24 cellular contexts compared by ENCODE assay signal in genomic region chr16:74500907-74501306, GRCh38.
DNase-seq lines count a peak whose midpoint lies in the region; ATAC-seq and TF ChIP-seq lines count a peak whose summit lies in the region.
"Had no signal": no experiment of that assay in that cellular context is flagged by ENCODE, and none has a peak within 500 bp of the region (broad histone marks: within the 10 kb centered on the region; RNA-seq: fewer than 3 reads in every experiment).

No MANE protein-coding gene starts in this region.

- POLR2A ChIA-PET in T-cell (lab: Charles Lee): interaction anchor here in 1 of 2 donors (0.6 kb wide), 1 partner anchor 100 kb away, joined by 4 read pairs; no protein-coding TSS in a partner anchor

- no peak overlapping the region for H3K4me3 ChIP-seq in foreskin fibroblast (ENCODE audit: low read depth in 1 of 2, low read length in 2 of 2)
- H3K4me3 ChIP-seq: GM23338, hepatocyte, MG63, suprapubic skin had no signal

- H3K4me3 Mint-ChIP-seq in activated naive CD4-positive, alpha-beta T cell treated with anti-CD3 and anti-CD28 coated beads for 36 hours: no peak overlapping the region
- H3K4me3 Mint-ChIP-seq in T-cell: no peak overlapping the region
- H3K4me3 Mint-ChIP-seq: activated CD4-positive, alpha-beta T cell treated with anti-CD3 and anti-CD28 coated beads, Interleukin-2, amount 10 ng/mL, durations not matched to agents 7 days and 5 days; CD8-positive, alpha-beta memory T cell; central memory CD8-positive, alpha-beta T cell; GM23338; memory B cell; natural killer cell had no signal

- peak overlapping the region; percentile 79 for H3K27ac ChIP-seq in temporal lobe (ENCODE audit: low read depth, low read length)
- H3K27ac ChIP-seq: hepatocyte, suprapubic skin had no signal

- peaks cover 13% of the 10 kb centered on the region for H3K4me1 Mint-ChIP-seq in activated naive CD4-positive, alpha-beta T cell treated with anti-CD3 and anti-CD28 coated beads for 36 hours (ENCODE audit: low read depth)
- peaks cover 18 to 25% (median 24%) of the 10 kb centered on the region in 3 donors for H3K4me1 Mint-ChIP-seq in T-cell
- H3K4me1 Mint-ChIP-seq: central memory CD8-positive, alpha-beta T cell; GM23338; memory B cell had no signal

- H3K27ac Mint-ChIP-seq in activated naive CD4-positive, alpha-beta T cell treated with anti-CD3 and anti-CD28 coated beads for 36 hours: peak overlapping the region; percentile 50
- peak overlapping the region; percentile 44 to 71 for H3K27ac Mint-ChIP-seq in T-cell
- H3K27ac Mint-ChIP-seq: activated CD4-positive, alpha-beta T cell treated with anti-CD3 and anti-CD28 coated beads, Interleukin-2, amount 10 ng/mL, durations not matched to agents 7 days and 5 days; GM23338; memory B cell had no signal

- intact Hi-C loops in activated naive CD4-positive, alpha-beta T cell treated with anti-CD3 and anti-CD28 coated beads for 36 hours (cut with micrococcal nuclease): no loop called here

- TF ChIP-seq CTCF in foreskin fibroblast (IDR thresholded peaks at IDR 0.05; ENCODE audit: low read depth, low read length): no peak

- H3K36me3 Mint-ChIP-seq in activated naive CD4-positive, alpha-beta T cell treated with anti-CD3 and anti-CD28 coated beads for 36 hours (ENCODE audit: low read depth): peaks cover 11% of the 10 kb centered on the region
- peaks cover 25% of the 10 kb centered on the region for H3K36me3 Mint-ChIP-seq in T-cell

- DNase-seq in activated naive CD4-positive, alpha-beta T cell treated with anti-CD3 and anti-CD28 coated beads for 36 hours: no peak
- DNase-seq in activated naive CD4-positive, alpha-beta T cell treated with anti-CD3 and anti-CD28 coated beads, Interleukin-2, amount 50 U/mL, for 16 hours: no peak
- DNase-seq in T-cell (no peak), globus pallidus (ENCODE audit: low spot score) (peak; percentile 76), NCI-H2227 treated with DMSO at 0.1 percent for 48 hours (lab: John Stamatoyannopoulos, UW) (no peak), foreskin fibroblast (no peak)
- DNase-seq: ACHN; activated CD4-positive, alpha-beta T cell treated with anti-CD3 and anti-CD28 coated beads, Interleukin-2, amount 10 ng/mL, durations not matched to agents 7 days and 5 days; CD8-positive, alpha-beta memory T cell; islet precursor cell; MG63; natural killer cell; NCI-H1694; NK-92 treated with Interleukin-12 subunit alpha and Interleukin-12 subunit beta, amount 100 ng/mL, for 24 hours; posterior cingulate gyrus; small intestine; stimulated activated CD4-positive, alpha-beta T cell treated with anti-CD3 and anti-CD28 coated beads, Interleukin-4, amount 100 ng/mL, for 24 hours had no signal

- H3K27me3 Mint-ChIP-seq in activated naive CD4-positive, alpha-beta T cell treated with anti-CD3 and anti-CD28 coated beads for 36 hours (ENCODE audit: low read depth): no peaks in the 10 kb centered on the region
- no peaks in the 10 kb centered on the region for H3K27me3 Mint-ChIP-seq in T-cell
- H3K27me3 Mint-ChIP-seq: activated CD4-positive, alpha-beta T cell treated with anti-CD3 and anti-CD28 coated beads, Interleukin-2, amount 10 ng/mL, durations not matched to agents 7 days and 5 days; CD8-positive, alpha-beta memory T cell; central memory CD8-positive, alpha-beta T cell; memory B cell had no signal

- CTCF ChIA-PET in activated naive CD4-positive, alpha-beta T cell treated with anti-CD3 and anti-CD28 coated beads for 36 hours (lab: Charles Lee): interaction anchor here (0.6 to 1.9 kb wide), 2 partner anchors 20 to 226 kb away, joined by 4 read pairs; no protein-coding TSS in a partner anchor
- CTCF ChIA-PET in T-cell (lab: Charles Lee): no interaction called here

- no peak for ATAC-seq in T-cell (replicated peaks in 1 of 4)
- no peak for ATAC-seq in GM18502 (IDR thresholded peaks at IDR 0.05; ENCODE audit: poor library complexity, unreplicated experiment)
- ATAC-seq: GM23338, natural killer cell had no signal

- H3K9me3 Mint-ChIP-seq in activated naive CD4-positive, alpha-beta T cell treated with anti-CD3 and anti-CD28 coated beads for 36 hours: no peaks in the 10 kb centered on the region
- no peaks in the 10 kb centered on the region for H3K9me3 Mint-ChIP-seq in T-cell
- H3K9me3 Mint-ChIP-seq: activated CD4-positive, alpha-beta T cell treated with anti-CD3 and anti-CD28 coated beads, Interleukin-2, amount 10 ng/mL, durations not matched to agents 7 days and 5 days; CD8-positive, alpha-beta memory T cell; central memory CD8-positive, alpha-beta T cell; GM23338; memory B cell; natural killer cell had no signal
